Comparison of ENCODE assay signal across 1 cellular context in the genomic region with DNA sequence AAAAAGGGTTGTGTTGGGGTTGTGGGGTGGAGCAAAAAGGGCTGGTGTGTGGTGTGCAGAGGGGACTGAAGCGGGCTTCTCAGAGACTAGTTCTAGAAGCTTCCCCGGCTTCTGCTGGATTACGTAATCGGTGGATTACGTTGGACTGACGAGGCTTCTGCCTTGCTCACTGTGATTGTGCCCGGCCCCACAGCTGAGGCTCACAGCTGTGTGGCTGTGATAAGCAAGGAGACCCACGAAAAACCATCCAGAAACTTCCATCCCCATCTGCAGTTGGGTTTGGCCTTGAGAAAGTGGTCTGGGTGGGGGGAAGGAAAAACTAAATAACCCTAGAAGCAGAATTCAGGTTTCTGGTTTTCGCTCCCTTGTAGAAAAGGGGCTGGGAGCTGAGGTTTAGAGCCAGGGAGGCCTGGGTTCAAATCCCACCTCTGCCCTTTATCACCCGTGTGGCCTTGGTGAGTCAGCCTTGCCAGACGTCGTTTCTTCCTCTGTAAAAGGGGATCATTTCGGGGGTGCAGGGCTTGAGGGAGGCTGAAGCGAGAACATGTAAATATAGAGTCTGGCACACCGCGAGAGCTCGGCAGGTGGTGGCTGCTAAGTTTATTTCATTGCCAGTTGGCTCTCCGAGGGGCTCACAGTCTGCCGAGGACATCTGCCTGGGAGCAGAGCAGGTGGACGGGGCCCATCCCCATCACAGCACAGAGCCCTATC.
TF ChIP-seq lines count a peak whose summit lies in the region.

No MANE protein-coding gene starts in this region.

TF ChIP-seq in H1, 55 proteins besides CTCF, POLR2A, EP300 and RAD21:
- peak; percentile 53; the same call in 1 of the 2 replicates for TF ChIP-seq CEBPB (IDR thresholded peaks at IDR 0.05; ENCODE audit: low read depth, low read length)
- TF ChIP-seq TAF7 (optimal IDR thresholded peaks at IDR 0.05; ENCODE audit: borderline replicate concordance, low read depth, low read length), result no peak
- TF ChIP-seq TBP (IDR thresholded peaks at IDR 0.05; ENCODE audit: low read depth, low read length), result no peak
- no peak for TF ChIP-seq CHD1 (IDR thresholded peaks at IDR 0.05; ENCODE audit: low read depth, low read length)
TF ChIP-seq in H1: peak in this region for 1.
